In the genomic region with DNA sequence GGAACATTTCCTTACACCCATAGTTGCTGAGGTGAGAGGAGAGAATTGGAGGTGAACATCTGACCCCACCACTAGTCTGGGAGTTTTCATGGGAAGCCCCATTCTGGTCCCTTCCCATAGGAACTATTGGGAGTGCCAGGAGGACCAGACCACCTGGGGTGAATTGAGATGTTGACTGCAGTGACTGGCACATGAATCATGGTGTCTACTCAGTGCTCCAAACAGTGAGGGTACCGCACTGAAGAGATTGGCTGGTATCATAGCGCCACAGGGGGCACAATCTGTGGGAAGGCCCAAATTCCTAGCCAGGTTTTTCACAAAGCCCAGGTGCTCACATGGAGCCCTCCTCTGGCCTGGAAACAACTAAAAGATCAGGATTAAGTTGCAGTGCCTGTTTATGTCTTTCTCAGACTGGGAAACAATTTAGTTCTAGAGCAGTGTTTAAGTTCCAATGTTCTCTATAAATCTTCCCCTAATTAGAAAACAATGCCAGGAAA, we compare ENCODE assay signal across 21 cellular contexts. TPM values are rescaled to one million over a fixed set of nuclear protein-coding genes. Genes with fewer than 3 reads are reported as not detected.
"Had no signal": no experiment of that assay in that cellular context is flagged by ENCODE, and none has a peak within 500 bp of the region (broad histone marks: within the 10 kb centered on the region; RNA-seq: fewer than 3 reads in every experiment).

No MANE protein-coding gene starts in this region.

- H3K36me3 ChIP-seq: breast epithelium, Peyer's patch, SJSA1 had no signal

- H3K4me1 ChIP-seq: breast epithelium, Peyer's patch, SJSA1 had no signal

- H3K27ac Mint-ChIP-seq: activated B cell treated with CpG ODN at 0.5 μM for 24 hours; activated CD8-positive, alpha-beta T cell treated with anti-CD3 and anti-CD28 coated beads, Interleukin-2, amount 10 ng/mL, durations not matched to agents 7 days and 5 days; activated naive CD4-positive, alpha-beta T cell treated with anti-CD3 and anti-CD28 coated beads, Interleukin-2, amount 50 U/mL, for 24 hours; T-helper 1 cell treated with Interleukin-12 subunit alpha and Interleukin-12 subunit beta and Interleukin-4 antibody, amounts not matched to agents 30 μg/mL and 1 μg/mL, for 36 hours had no signal

- ATAC-seq: activated CD8-positive, alpha-beta T cell treated with anti-CD3 and anti-CD28 coated beads, Interleukin-2, amount 10 ng/mL, durations not matched to agents 7 days and 5 days; SK-N-SH treated with all-trans-retinoic acid at 6 μM for 48 hours had no signal

- H3K4me3 ChIP-seq: breast epithelium, Peyer's patch, SJSA1 had no signal

- H3K9me3 ChIP-seq: SJSA1 had no signal

- H3K27me3 Mint-ChIP-seq: activated naive CD4-positive, alpha-beta T cell treated with anti-CD3 and anti-CD28 coated beads, Interleukin-2, amount 50 U/mL, for 24 hours had no signal

- H3K27me3 ChIP-seq: breast epithelium, Peyer's patch, SJSA1 had no signal

- H3K4me3 Mint-ChIP-seq: activated B cell treated with CpG ODN at 0.5 μM for 24 hours; activated CD8-positive, alpha-beta T cell treated with anti-CD3 and anti-CD28 coated beads, Interleukin-2, amount 10 ng/mL, durations not matched to agents 7 days and 5 days; activated naive CD4-positive, alpha-beta T cell treated with anti-CD3 and anti-CD28 coated beads, Interleukin-2, amount 50 U/mL, for 24 hours; T-helper 1 cell treated with Interleukin-12 subunit alpha and Interleukin-12 subunit beta and Interleukin-4 antibody, amounts not matched to agents 30 μg/mL and 1 μg/mL, for 36 hours had no signal

- H3K9me3 Mint-ChIP-seq: activated naive CD4-positive, alpha-beta T cell treated with anti-CD3 and anti-CD28 coated beads, Interleukin-2, amount 50 U/mL, for 24 hours had no signal

- H3K4me1 Mint-ChIP-seq: activated B cell treated with CpG ODN at 0.5 μM for 24 hours had no signal

- DNase-seq: activated B cell treated with CpG ODN at 0.5 μM for 24 hours; activated CD8-positive, alpha-beta memory T cell treated with anti-CD3 and anti-CD28 coated beads, Interleukin-2, amount 50 U/mL, for 48 hours; activated CD8-positive, alpha-beta T cell treated with anti-CD3 and anti-CD28 coated beads, Interleukin-2, amount 10 ng/mL, durations not matched to agents 7 days and 5 days; activated naive CD4-positive, alpha-beta T cell; activated T-cell treated with anti-CD3 and anti-CD28 coated beads, Interleukin-2, amount 50 U/mL, for 1 hour; aorta; caudate nucleus; NCI-H1105 treated with DMSO at 0.1 percent for 48 hours; NCI-H1436 treated with DMSO at 0.1 percent for 48 hours; NCI-H187; NCI-H2081 treated with DMSO at 0.1 percent for 48 hours; NCI-H446; NCI-H524; Peyer's patch; SHP77 had no signal

- H3K27ac ChIP-seq: breast epithelium, Peyer's patch, SJSA1 had no signal

RNA-seq across cellular contexts. Expression of a gene that starts 3.7 kb away (rescaled TPM):
- total RNA-seq: activated B cell treated with CpG ODN at 0.5 μM for 24 hours; activated CD8-positive, alpha-beta T cell treated with anti-CD3 and anti-CD28 coated beads, Interleukin-2, amount 10 ng/mL, durations not matched to agents 7 days and 5 days; aorta; breast epithelium; cerebellum; Peyer's patch; SJSA1 had no signal
- polyA plus RNA-seq: aorta had no signal

RNA-seq across cellular contexts. Expression of a gene that starts 23.3 kb away (rescaled TPM):
- total RNA-seq: activated B cell treated with CpG ODN at 0.5 μM for 24 hours; activated CD8-positive, alpha-beta T cell treated with anti-CD3 and anti-CD28 coated beads, Interleukin-2, amount 10 ng/mL, durations not matched to agents 7 days and 5 days; aorta; breast epithelium; cerebellum; Peyer's patch; SJSA1 had no signal
- polyA plus RNA-seq: aorta had no signal

RNA-seq across cellular contexts. Expression of a gene that starts 26.6 kb away (rescaled TPM):
- total RNA-seq: activated B cell treated with CpG ODN at 0.5 μM for 24 hours; activated CD8-positive, alpha-beta T cell treated with anti-CD3 and anti-CD28 coated beads, Interleukin-2, amount 10 ng/mL, durations not matched to agents 7 days and 5 days; aorta; breast epithelium; cerebellum; Peyer's patch; SJSA1 had no signal
- polyA plus RNA-seq: aorta had no signal

RNA-seq across cellular contexts. Expression of a gene that starts 59.2 kb away (rescaled TPM):
- total RNA-seq: breast epithelium, cerebellum, Peyer's patch, SJSA1 had no signal
- polyA plus RNA-seq: aorta had no signal
